8 cellular contexts compared by ENCODE assay signal in the genomic region with DNA sequence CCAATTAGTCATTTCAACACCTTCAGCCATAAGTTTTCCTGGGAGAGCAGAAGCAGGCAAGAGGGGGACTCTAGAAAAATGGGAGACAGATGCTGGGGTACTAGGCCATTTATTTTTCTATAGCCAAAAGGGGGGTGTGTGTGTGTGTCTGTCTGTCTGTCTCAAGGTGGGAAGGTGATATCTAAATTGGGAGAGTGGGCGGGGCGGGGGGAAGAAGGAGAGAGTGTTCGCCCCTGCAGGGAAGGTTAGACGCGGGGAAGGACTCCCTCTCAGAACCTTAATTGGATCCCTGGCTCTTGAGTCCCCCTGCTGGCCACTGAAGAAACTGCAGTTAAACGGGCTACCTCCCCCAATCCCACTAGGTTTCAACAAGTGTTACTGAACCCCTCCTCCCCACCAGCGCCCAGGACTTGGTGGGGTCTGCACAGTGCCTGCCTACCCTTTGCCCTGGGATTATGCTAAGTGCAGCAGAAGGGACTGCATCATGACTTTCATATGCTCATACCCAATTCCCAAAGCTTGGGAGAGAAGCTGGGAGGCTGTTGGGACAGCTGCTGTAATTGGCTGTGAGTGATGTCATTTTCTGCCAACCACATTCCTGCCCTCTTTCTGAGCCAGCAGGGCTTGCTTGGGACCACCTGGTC. TPM values are rescaled to one million over a fixed set of nuclear protein-coding genes. Genes with fewer than 3 reads are reported as not detected.
DNase-seq lines count a peak whose midpoint lies in the region; ATAC-seq and TF ChIP-seq lines count a peak whose summit lies in the region.

No MANE protein-coding gene starts in this region.

- H3K27me3 ChIP-seq in Loucy (ENCODE audit: insufficient read depth, low read length, poor library complexity, severe bottlenecking) (no peaks in the 10 kb centered on the region), SU-DHL-6 (ENCODE audit: low read length) (no peaks in the 10 kb centered on the region), cardiac muscle cell (no peaks in the 10 kb centered on the region)

- peak; percentile 94 for TF ChIP-seq CTCF in Loucy (conservative IDR thresholded peaks at IDR 0.05; ENCODE audit: low read length)
- peak; percentile 95 for TF ChIP-seq CTCF in SU-DHL-6 (IDR thresholded peaks at IDR 0.05; ENCODE audit: insufficient read depth, low read length, poor library complexity, severe bottlenecking)
- TF ChIP-seq CTCF in cardiac muscle cell (IDR thresholded peaks at IDR 0.05; ENCODE audit: low read depth, low read length): peak; percentile 93

- peak; percentile 72 for DNase-seq in EH (ENCODE audit: low read depth)
- DNase-seq in activated naive CD4-positive, alpha-beta T cell treated with anti-CD3 and anti-CD28 coated beads, Interleukin-2, amount 50 U/mL, for 72 hours (ENCODE audit: low spot score in 2 of 2): peak in 1 of 2 donors; percentile 83
- peak; percentile 67 to 73 for DNase-seq in cardiac muscle cell (ENCODE audit: low read depth in 1 of 2, low spot score in 1 of 2)
- peak; percentile 70 for DNase-seq in putamen (ENCODE audit: low spot score)
- no peak for DNase-seq in cerebellar nuclear complex (lab: John Stamatoyannopoulos, UW)

- H3K79me2 ChIP-seq in Loucy (ENCODE audit: insufficient read depth, low read length): peaks cover 5% of the 10 kb centered on the region; the same call in 1 of the 2 replicates
- no peaks in the 10 kb centered on the region for H3K79me2 ChIP-seq in SU-DHL-6 (ENCODE audit: insufficient read depth, low read length)

- no peaks in the 10 kb centered on the region for H3K36me3 Mint-ChIP-seq in activated naive CD4-positive, alpha-beta T cell treated with anti-CD3 and anti-CD28 coated beads, Interleukin-2, amount 50 U/mL, for 72 hours

- no peak overlapping the region for H3K27ac ChIP-seq in SU-DHL-6 (ENCODE audit: low read depth, low read length)
- H3K27ac ChIP-seq in cardiac muscle cell: no peak overlapping the region

- H3K4me1 ChIP-seq in Loucy (ENCODE audit: insufficient read depth, low read length, poor library complexity, severe bottlenecking) (peaks cover 10% of the 10 kb centered on the region), cardiac muscle cell (ENCODE audit: low read depth) (no peaks in the 10 kb centered on the region)

- H4K20me1 ChIP-seq in Loucy (ENCODE audit: insufficient read depth, low read length, poor library complexity, severe bottlenecking): no peaks in the 10 kb centered on the region
- no peaks in the 10 kb centered on the region for H4K20me1 ChIP-seq in SU-DHL-6 (ENCODE audit: low read depth, low read length)

- H3K4me3 ChIP-seq in Loucy (ENCODE audit: low read length, poor library complexity, severe bottlenecking) (no peak overlapping the region), SU-DHL-6 (ENCODE audit: insufficient read depth, low read length, poor library complexity, severe bottlenecking) (no peak overlapping the region), cardiac muscle cell (no peak overlapping the region)

- no peak overlapping the region for H3K4me2 ChIP-seq in Loucy (ENCODE audit: low read depth, low read length, poor library complexity, severe bottlenecking)
- H3K4me2 ChIP-seq in SU-DHL-6 (ENCODE audit: low read depth, low read length, poor library complexity, severe bottlenecking): no peak overlapping the region

- no peak overlapping the region for H2AFZ ChIP-seq in Loucy (ENCODE audit: low read length)
- no peak overlapping the region for H2AFZ ChIP-seq in SU-DHL-6 (ENCODE audit: low read depth, low read length, severe bottlenecking)

- H3F3A ChIP-seq in Loucy (ENCODE audit: low read depth): no peaks in the 10 kb centered on the region
- no peaks in the 10 kb centered on the region for H3F3A ChIP-seq in SU-DHL-6 (ENCODE audit: insufficient read depth)

- no peak overlapping the region for H3K9ac ChIP-seq in Loucy (ENCODE audit: low read depth, low read length, poor library complexity, severe bottlenecking)
- no peak overlapping the region for H3K9ac ChIP-seq in SU-DHL-6 (ENCODE audit: low read length)

- H3K9me3 ChIP-seq in Loucy (ENCODE audit: insufficient read depth, low read depth, low read length) (no peaks in the 10 kb centered on the region), SU-DHL-6 (ENCODE audit: insufficient read depth, low read length) (no peaks in the 10 kb centered on the region), cardiac muscle cell (ENCODE audit: low read depth) (no peaks in the 10 kb centered on the region)

- H3K27ac Mint-ChIP-seq in activated naive CD4-positive, alpha-beta T cell treated with anti-CD3 and anti-CD28 coated beads, Interleukin-2, amount 50 U/mL, for 72 hours: no peak overlapping the region

- no peaks in the 10 kb centered on the region for H3K9me2 ChIP-seq in Loucy (replicated peaks; ENCODE audit: low read depth, low read length)
- no peaks in the 10 kb centered on the region for H3K9me2 ChIP-seq in SU-DHL-6 (replicated peaks; ENCODE audit: insufficient read depth, low read length)

- no peaks in the 10 kb centered on the region for H3K9me3 Mint-ChIP-seq in activated naive CD4-positive, alpha-beta T cell treated with anti-CD3 and anti-CD28 coated beads, Interleukin-2, amount 50 U/mL, for 72 hours

- peaks cover 50% of the 10 kb centered on the region; the same call in 1 of the 2 replicates for H3K36me3 ChIP-seq in Loucy (ENCODE audit: insufficient read depth, low read length)
- H3K36me3 ChIP-seq in SU-DHL-6 (ENCODE audit: low read length): no peaks in the 10 kb centered on the region
- H3K36me3 ChIP-seq in cardiac muscle cell: peaks cover 6% of the 10 kb centered on the region

- peak; percentile 76 for ATAC-seq in activated naive CD4-positive, alpha-beta T cell treated with anti-CD3 and anti-CD28 coated beads, Interleukin-2, amount 50 U/mL, for 72 hours
- ATAC-seq in GM19023 (IDR thresholded peaks at IDR 0.05; ENCODE audit: unreplicated experiment): no peak

RNA-seq across cellular contexts. Expression of a gene that starts 45.8 kb away (rescaled TPM):
- total RNA-seq in activated naive CD4-positive, alpha-beta T cell treated with anti-CD3 and anti-CD28 coated beads, Interleukin-2, amount 50 U/mL, for 72 hours: 10 to 100 TPM in 1 of 2 donors, 1 to 10 TPM in 1; 3.7 to 17.4 TPM
- 24.5 and 29.0 TPM in 2 replicates for total RNA-seq in cardiac muscle cell
- polyA plus RNA-seq in cardiac muscle cell: 42.5 and 51.1 TPM in 2 replicates

RNA-seq across cellular contexts. Expression of a gene that starts 46.3 kb away (rescaled TPM):
- not detected for total RNA-seq in activated naive CD4-positive, alpha-beta T cell treated with anti-CD3 and anti-CD28 coated beads, Interleukin-2, amount 50 U/mL, for 72 hours
- 100.0 and 137 TPM in 2 replicates for total RNA-seq in cardiac muscle cell
- 27.5 and 27.9 TPM in 2 replicates for polyA plus RNA-seq in cardiac muscle cell

Comparison
In these comparisons a context has a peak if more than half of its experiments do, and no peak if none do; other contexts are left out.
1. DNase-seq: peak in EH (single experiment), cardiac muscle cell (2 of 2) and putamen (single experiment); none in cerebellar nuclear complex (0 of 2).
2. RNA of a gene that starts 46.3 kb away (total RNA-seq): 100.0 to 137 TPM in cardiac muscle cell; not detected in activated naive CD4-positive, alpha-beta T cell treated with anti-CD3 and anti-CD28 coated beads, Interleukin-2, amount 50 U/mL, for 72 hours; every median in the first group is over 100 times any median in the second.
3. Peak in every context shown above with its lines, with median percentiles within 50 percentile points of each other: CTCF ChIP-seq.